Comparison of ENCODE assay signal across 2 cellular contexts in the genomic region with DNA sequence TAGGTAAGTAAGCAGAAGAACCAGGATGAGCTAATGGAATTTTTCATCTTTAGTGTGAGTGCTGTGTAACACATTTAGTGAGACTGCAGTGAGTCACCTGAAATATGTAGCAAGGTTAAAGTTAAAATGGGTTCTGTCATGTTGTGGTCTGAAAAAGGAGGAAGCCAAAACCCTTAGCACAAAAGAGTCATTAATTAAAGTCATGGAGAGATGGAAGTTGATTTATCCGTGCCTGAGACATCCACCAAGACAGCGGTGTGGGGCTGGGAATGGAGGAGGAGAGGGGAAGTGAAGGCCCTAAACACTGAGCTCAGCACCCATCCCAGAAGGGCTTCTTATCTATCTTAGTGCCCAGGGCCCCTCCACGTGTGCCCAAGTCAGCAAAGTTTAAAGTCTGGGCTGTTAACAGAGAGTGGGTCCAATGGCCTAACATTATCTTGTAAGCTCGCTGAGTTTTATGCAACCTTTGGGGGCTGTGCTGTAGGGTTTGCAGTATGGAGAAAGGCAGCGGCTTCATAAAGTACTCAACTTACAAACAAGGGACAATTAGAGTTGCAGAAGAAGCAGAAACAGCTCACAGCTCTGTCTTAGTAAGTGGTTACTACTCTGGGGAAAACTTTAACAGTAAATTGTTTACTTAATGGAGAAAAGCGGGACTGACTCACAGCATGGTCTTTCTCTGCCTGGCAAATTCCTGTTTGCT.
TF ChIP-seq lines count a peak whose summit lies in the region.

No MANE protein-coding gene starts in this region.

TF ChIP-seq in GM12878, 131 proteins besides CTCF, POLR2A, EP300 and RAD21 (continued from another document):
- no peak for TF ChIP-seq ASH2L (IDR thresholded peaks at IDR 0.05; ENCODE audit: borderline replicate concordance, low read depth)

TF ChIP-seq in GM12891, 5 proteins besides CTCF, POLR2A, EP300 and RAD21 (continued from another document):
- TF ChIP-seq SPI1 (IDR thresholded peaks at IDR 0.05; ENCODE audit: low read depth, low read length) (no peak), POLR2AphosphoS5 (IDR thresholded peaks at IDR 0.05; ENCODE audit: low read depth, low read length) (no peak), POU2F2 (IDR thresholded peaks at IDR 0.05; ENCODE audit: low read depth, low read length) (no peak), PAX5 (IDR thresholded peaks at IDR 0.05; ENCODE audit: insufficient read depth, low read length, severe bottlenecking) (no peak)
